In the genomic region with DNA sequence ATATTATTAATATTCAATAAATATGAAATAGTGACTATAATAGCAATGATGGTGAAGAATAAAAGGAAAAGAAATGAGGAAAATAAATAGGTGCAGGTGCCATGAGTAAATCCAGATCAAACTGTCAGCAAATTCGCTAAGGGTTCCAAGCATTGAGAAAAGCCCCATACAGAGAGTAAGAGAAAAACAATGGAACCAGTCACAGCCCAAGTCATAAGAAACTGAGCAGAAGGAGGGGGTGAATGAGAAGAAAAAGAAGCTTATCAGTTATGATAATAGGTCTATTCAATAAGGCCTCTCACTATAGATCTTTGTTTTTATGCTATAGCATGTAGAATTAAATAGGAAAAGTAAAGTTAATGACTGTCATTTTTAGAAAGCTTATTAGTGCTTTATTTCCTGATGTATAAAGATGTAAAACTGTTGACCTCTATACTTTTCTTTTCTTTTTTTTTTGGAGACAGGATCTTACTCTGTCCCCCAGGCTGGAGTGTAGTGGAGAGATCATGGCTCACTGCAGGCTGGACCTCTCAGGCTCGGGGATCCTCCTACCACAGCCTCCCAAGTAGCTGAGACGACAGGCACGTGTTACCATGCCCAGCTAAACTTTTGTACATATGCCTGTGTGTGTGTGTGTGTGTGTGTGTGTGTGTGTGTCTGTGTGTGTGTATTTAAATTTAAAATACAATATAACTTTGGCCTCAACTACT, we compare ENCODE assay signal across 29 cellular contexts.
DNase-seq lines count a peak whose midpoint lies in the region; ATAC-seq and TF ChIP-seq lines count a peak whose summit lies in the region.
"Had no signal": no experiment of that assay in that cellular context is flagged by ENCODE, and none has a peak within 500 bp of the region (broad histone marks: within the 10 kb centered on the region; RNA-seq: fewer than 3 reads in every experiment).

No MANE protein-coding gene starts in this region.

- no peaks in the 10 kb centered on the region for H3K9me3 ChIP-seq in CD4-positive, alpha-beta memory T cell (ENCODE audit: control insufficient read depth in 1 of 2, low read length in 2 of 2)
- no peaks in the 10 kb centered on the region for H3K9me3 ChIP-seq in SK-N-SH
- H3K9me3 ChIP-seq in tibial artery, result no peaks in the 10 kb centered on the region
- H3K9me3 ChIP-seq: adrenal gland, body of pancreas, gastroesophageal sphincter, thoracic aorta had no signal

- H4K20me1 ChIP-seq in SK-N-SH (ENCODE audit: insufficient read depth), result no peaks in the 10 kb centered on the region

- intact Hi-C loops in activated CD4-positive, alpha-beta T cell treated with anti-CD3 and anti-CD28 coated beads for 36 hours (cut with DNase I, micrococcal nuclease), result loop anchor here in 1 of 2 experiments (5.0 to 10.0 kb wide), 2 partner anchors 228 to 400 kb away; no protein-coding TSS in a partner anchor
- intact Hi-C loops in CD4-positive, alpha-beta memory T cell (cut with micrococcal nuclease), result loop anchor here (2.0 to 5.0 kb wide), 2 partner anchors 14 to 400 kb away; no protein-coding TSS in a partner anchor
- intact Hi-C loops in tibial artery (cut with DNase I; ENCODE audit: low total_unique reads), result no loop called here

- H3K9me2 ChIP-seq in SK-N-SH, result no peaks in the 10 kb centered on the region

- no peak overlapping the region for H3K4me3 Mint-ChIP-seq in activated CD4-positive, alpha-beta T cell treated with anti-CD3 and anti-CD28 coated beads for 36 hours
- peak overlapping the region in 2 of 8 donors; percentile 0 to 56 for H3K4me3 Mint-ChIP-seq in CD4-positive, alpha-beta memory T cell
- H3K4me3 Mint-ChIP-seq in activated T-helper 17 cell treated with anti-CD3 and anti-CD28 coated beads, Interleukin-2, amount 50 U/mL, for 72 hours, result peak overlapping the region; percentile 15
- H3K4me3 Mint-ChIP-seq: activated CD8-positive, alpha-beta memory T cell treated with anti-CD3 and anti-CD28 coated beads, Interleukin-2, amount 10 ng/mL, durations not matched to agents 7 days and 5 days; nephron had no signal

- H3K9ac ChIP-seq in SK-N-SH, result no peak overlapping the region

- H3K27me3 ChIP-seq in CD4-positive, alpha-beta memory T cell (ENCODE audit: insufficient read depth, low read length), result no peaks in the 10 kb centered on the region
- H3K27me3 ChIP-seq in SK-N-SH (ENCODE audit: insufficient read depth) (peaks cover 25% of the 10 kb centered on the region; the same call in 1 of the 2 replicates), tibial artery (no peaks in the 10 kb centered on the region)
- H3K27me3 ChIP-seq: adrenal gland, body of pancreas, gastroesophageal sphincter, hepatocyte had no signal

- H3F3A ChIP-seq in SK-N-SH (replicated peaks; ENCODE audit: insufficient read depth), result no peaks in the 10 kb centered on the region

- TF ChIP-seq CTCF in SK-N-SH (IDR thresholded peaks at IDR 0.05) (no peak), tibial artery (IDR thresholded peaks at IDR 0.05) (no peak)

- H3K36me3 ChIP-seq in CD4-positive, alpha-beta memory T cell (ENCODE audit: insufficient read depth, low read length), result peaks cover 40% of the 10 kb centered on the region
- H3K36me3 ChIP-seq in SK-N-SH (replicated peaks in 1 of 2; ENCODE audit: control insufficient read depth in 1 of 2, insufficient read depth in 2 of 2, low read length in 1 of 2), result no peaks in the 10 kb centered on the region
- no peaks in the 10 kb centered on the region for H3K36me3 ChIP-seq in tibial artery
- H3K36me3 ChIP-seq: adrenal gland, gastroesophageal sphincter, thoracic aorta, WERI-Rb-1 had no signal

- no peak overlapping the region for H3K4me2 ChIP-seq in SK-N-SH
- H3K4me2 ChIP-seq: hepatocyte had no signal

- H3K27me3 Mint-ChIP-seq in activated CD4-positive, alpha-beta T cell treated with anti-CD3 and anti-CD28 coated beads for 36 hours, result no peaks in the 10 kb centered on the region
- no peaks in the 10 kb centered on the region for H3K27me3 Mint-ChIP-seq in CD4-positive, alpha-beta memory T cell
- no peaks in the 10 kb centered on the region for H3K27me3 Mint-ChIP-seq in activated T-helper 17 cell treated with anti-CD3 and anti-CD28 coated beads, Interleukin-2, amount 50 U/mL, for 72 hours
- H3K27me3 Mint-ChIP-seq: activated CD8-positive, alpha-beta memory T cell treated with anti-CD3 and anti-CD28 coated beads, Interleukin-2, amount 10 ng/mL, durations not matched to agents 7 days and 5 days had no signal

- CTCF ChIA-PET in activated CD4-positive, alpha-beta T cell treated with anti-CD3 and anti-CD28 coated beads for 36 hours (lab: Charles Lee), result interaction anchor here (0.6 to 2.6 kb wide), 7 partner anchors 12 to 137 kb away, joined by 3 to 20 read pairs (median 3); no protein-coding TSS in a partner anchor
- CTCF ChIA-PET in CD4-positive, alpha-beta memory T cell (lab: Charles Lee; ENCODE audit: partially characterized antibody), result interaction anchor here (1.0 to 11.8 kb wide), 9 partner anchors 10 to 427 kb away, joined by 3 to 132 read pairs (median 5); partner anchors contain the start of gene FYB1
- CTCF ChIA-PET in SK-N-SH (lab: Yijun Ruan, JAX), result interaction anchor here (0.6 to 0.8 kb wide), 2 partner anchors 71 to 283 kb away, joined by 3 read pairs; no protein-coding TSS in a partner anchor

- peak; percentile 52 for ATAC-seq in activated CD4-positive, alpha-beta T cell treated with anti-CD3 and anti-CD28 coated beads for 36 hours
- peak; percentile 21 for ATAC-seq in activated T-helper 17 cell treated with anti-CD3 and anti-CD28 coated beads, Interleukin-2, amount 50 U/mL, for 72 hours (replicated peaks)
- ATAC-seq: activated CD8-positive, alpha-beta memory T cell treated with anti-CD3 and anti-CD28 coated beads, Interleukin-2, amount 10 ng/mL, durations not matched to agents 7 days and 5 days; body of pancreas; gastroesophageal sphincter had no signal

- POLR2A ChIA-PET in activated CD4-positive, alpha-beta T cell treated with anti-CD3 and anti-CD28 coated beads for 36 hours (lab: Charles Lee), result interaction anchor here (0.7 kb wide), 1 partner anchor 51 kb away, joined by 5 read pairs; no protein-coding TSS in a partner anchor
- POLR2A ChIA-PET in CD4-positive, alpha-beta memory T cell (lab: Charles Lee; ENCODE audit: partially characterized antibody), result interaction anchor here (0.6 to 15.0 kb wide), 4 partner anchors 9 to 62 kb away, joined by 3 to 275 read pairs (median 4); no protein-coding TSS in a partner anchor
- POLR2A ChIA-PET in SK-N-SH (lab: Yijun Ruan, JAX), result no interaction called here

- H3K4me1 Mint-ChIP-seq in activated CD4-positive, alpha-beta T cell treated with anti-CD3 and anti-CD28 coated beads for 36 hours, result peaks cover 59% of the 10 kb centered on the region
- peaks cover 43 to 67% (median 54%) of the 10 kb centered on the region in 4 donors for H3K4me1 Mint-ChIP-seq in CD4-positive, alpha-beta memory T cell
- peaks cover 27% of the 10 kb centered on the region for H3K4me1 Mint-ChIP-seq in activated T-helper 17 cell treated with anti-CD3 and anti-CD28 coated beads, Interleukin-2, amount 50 U/mL, for 72 hours

- no peak for DNase-seq in activated CD4-positive, alpha-beta T cell treated with anti-CD3 and anti-CD28 coated beads for 36 hours
- no peak for DNase-seq in activated CD4-positive, alpha-beta T cell treated with anti-CD3 and anti-CD28 coated beads, Interleukin-2, amount 50 U/mL, for 1 hour
- DNase-seq in CD4-positive, alpha-beta memory T cell, result no peak
- peak; percentile 21 for DNase-seq in inferior parietal cortex (ENCODE audit: extremely low spot score)
- DNase-seq in SK-N-SH, result no peak
- DNase-seq in NOMO-1 (lab: John Stamatoyannopoulos, UW; ENCODE audit: unreplicated experiment in 2 of 2), result no peak
- DNase-seq in tibial artery, result no peak
- DNase-seq: activated CD4-positive, alpha-beta T cell treated with anti-CD3 and anti-CD28 coated beads for 48 hours; activated CD8-positive, alpha-beta memory T cell treated with anti-CD3 and anti-CD28 coated beads, Interleukin-2, amount 10 ng/mL, durations not matched to agents 7 days and 5 days; adrenal gland; body of pancreas; cerebellar nuclear complex; GOT3; NCI-H1092; NCI-H1694; NCI-H774; SHP77 treated with DMSO at 0.1 percent for 48 hours; stimulated activated naive CD4-positive, alpha-beta T cell; SW 1271; WERI-Rb-1 had no signal

- H3K4me3 ChIP-seq in CD4-positive, alpha-beta memory T cell (ENCODE audit: low read length in 2 of 2), result no peak overlapping the region
- no peak overlapping the region for H3K4me3 ChIP-seq in SK-N-SH (ENCODE audit: low read depth in 2 of 2, low read length in 1 of 2)
- H3K4me3 ChIP-seq in tibial artery, result no peak overlapping the region
- H3K4me3 ChIP-seq: adrenal gland, body of pancreas, gastroesophageal sphincter, hepatocyte, lung, skin epidermis, thoracic aorta had no signal

- H3K9me3 Mint-ChIP-seq in activated CD4-positive, alpha-beta T cell treated with anti-CD3 and anti-CD28 coated beads for 36 hours (ENCODE audit: low read depth), result no peaks in the 10 kb centered on the region
- no peaks in the 10 kb centered on the region for H3K9me3 Mint-ChIP-seq in CD4-positive, alpha-beta memory T cell
- H3K9me3 Mint-ChIP-seq in activated T-helper 17 cell treated with anti-CD3 and anti-CD28 coated beads, Interleukin-2, amount 50 U/mL, for 72 hours, result no peaks in the 10 kb centered on the region
- H3K9me3 Mint-ChIP-seq: nephron had no signal

- TF ChIP-seq RAD21 in SK-N-SH (IDR thresholded peaks at IDR 0.05; ENCODE audit: low read length), result no peak

- no peak for TF ChIP-seq EP300 in SK-N-SH (IDR thresholded peaks at IDR 0.05; ENCODE audit: borderline replicate concordance in 1 of 2, low read depth in 1 of 2, low read length in 1 of 2)

- no peak overlapping the region for H2AFZ ChIP-seq in SK-N-SH (ENCODE audit: low read depth)
- H2AFZ ChIP-seq: hepatocyte had no signal

- H3K27ac ChIP-seq in CD4-positive, alpha-beta memory T cell (ENCODE audit: low read depth, low read length), result no peak overlapping the region
- H3K27ac ChIP-seq in SK-N-SH (ENCODE audit: low read depth in 2 of 2, low read length in 1 of 2), result no peak overlapping the region
- no peak overlapping the region for H3K27ac ChIP-seq in tibial artery
- H3K27ac ChIP-seq: 22Rv1, adrenal gland, body of pancreas, C4-2B, gastroesophageal sphincter, hepatocyte, skin epidermis, thoracic aorta, WERI-Rb-1 had no signal

- peaks cover 83% of the 10 kb centered on the region for H3K4me1 ChIP-seq in CD4-positive, alpha-beta memory T cell (ENCODE audit: insufficient read depth, low read length)
- H3K4me1 ChIP-seq in SK-N-SH (ENCODE audit: control insufficient read depth in 1 of 2, insufficient read depth in 2 of 2, low read depth in 1 of 2, low read length in 1 of 2), result no peaks in the 10 kb centered on the region
- no peaks in the 10 kb centered on the region for H3K4me1 ChIP-seq in tibial artery
- H3K4me1 ChIP-seq: adrenal gland, body of pancreas had no signal

- H3K36me3 Mint-ChIP-seq in activated CD4-positive, alpha-beta T cell treated with anti-CD3 and anti-CD28 coated beads for 36 hours (ENCODE audit: low read depth), result peaks cover 26% of the 10 kb centered on the region
- H3K36me3 Mint-ChIP-seq in CD4-positive, alpha-beta memory T cell, result peaks cover 37 to 46% of the 10 kb centered on the region in 2 donors
- peaks cover 42% of the 10 kb centered on the region for H3K36me3 Mint-ChIP-seq in activated T-helper 17 cell treated with anti-CD3 and anti-CD28 coated beads, Interleukin-2, amount 50 U/mL, for 72 hours (ENCODE audit: low read depth)

- 14% methylated on average over 4 of the region's 4 CpGs for WGBS in SK-N-SH (ENCODE audit: low lambda C conversion rate)

- no peaks in the 10 kb centered on the region for H3K79me2 ChIP-seq in SK-N-SH (ENCODE audit: insufficient read depth)
- H3K79me2 ChIP-seq: hepatocyte had no signal

- H3K27ac Mint-ChIP-seq in activated CD4-positive, alpha-beta T cell treated with anti-CD3 and anti-CD28 coated beads for 36 hours, result peak overlapping the region; percentile 68
- peak overlapping the region; percentile 0 to 79 (median 58) for H3K27ac Mint-ChIP-seq in CD4-positive, alpha-beta memory T cell
- H3K27ac Mint-ChIP-seq in activated T-helper 17 cell treated with anti-CD3 and anti-CD28 coated beads, Interleukin-2, amount 50 U/mL, for 72 hours, result peak overlapping the region; percentile 42
- H3K27ac Mint-ChIP-seq: activated CD8-positive, alpha-beta memory T cell treated with anti-CD3 and anti-CD28 coated beads, Interleukin-2, amount 10 ng/mL, durations not matched to agents 7 days and 5 days; nephron had no signal
